19 cellular contexts compared by ENCODE assay signal in the genomic region with DNA sequence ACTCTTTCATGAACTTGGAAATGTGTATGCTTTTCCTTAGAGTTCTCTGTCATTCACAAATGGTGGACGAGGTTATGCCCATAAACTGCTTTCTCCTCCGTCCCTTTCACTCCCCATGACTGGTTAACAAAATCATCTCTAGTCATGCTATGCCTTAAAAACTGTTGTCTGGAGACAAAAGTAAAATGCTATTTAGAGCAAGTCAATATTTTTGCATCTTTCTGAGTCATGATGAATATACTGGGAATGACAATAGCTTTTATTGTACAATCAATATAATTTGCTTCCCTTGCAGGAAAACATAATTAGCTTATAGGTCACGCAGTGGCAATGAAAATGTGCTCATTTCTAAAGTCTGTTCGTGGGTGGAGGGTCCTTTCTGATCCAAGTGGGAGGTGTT.
"Had no signal": no experiment of that assay in that cellular context is flagged by ENCODE, and none has a peak within 500 bp of the region (broad histone marks: within the 10 kb centered on the region; RNA-seq: fewer than 3 reads in every experiment).

No MANE protein-coding gene starts in this region.

- DNase-seq: activated CD4-positive, alpha-beta T cell treated with anti-CD3 and anti-CD28 coated beads for 48 hours; activated CD4-positive, alpha-beta T cell treated with anti-CD3 and anti-CD28 coated beads, Interleukin-2, amount 50 U/mL, for 48 hours; activated CD8-positive, alpha-beta memory T cell treated with anti-CD3 and anti-CD28 coated beads for 24 hours; activated effector memory CD4-positive, alpha-beta T cell treated with anti-CD3 and anti-CD28 coated beads, Interleukin-2, amount 50 U/mL, for 16 hours; activated naive CD4-positive, alpha-beta T cell treated with anti-CD3 and anti-CD28 coated beads for 36 hours; activated naive CD8-positive, alpha-beta T cell treated with anti-CD3 and anti-CD28 coated beads for 36 hours; caudate nucleus; left cardiac atrium; left ventricle myocardium superior; ovary; right lobe of liver; stimulated activated CD4-positive, alpha-beta T cell treated with anti-CD3 and anti-CD28 coated beads, Interleukin-2, amount 100 ng/mL, for 48 hours; stimulated activated naive CD4-positive, alpha-beta T cell treated with Interleukin-2 at 50 U/mL for 16 hours; T-helper 9 cell had no signal

- H3K27me3 Mint-ChIP-seq: activated naive CD8-positive, alpha-beta T cell treated with anti-CD3 and anti-CD28 coated beads for 36 hours; progenitor cell of endocrine pancreas had no signal

- H3K4me1 Mint-ChIP-seq: activated naive CD8-positive, alpha-beta T cell treated with anti-CD3 and anti-CD28 coated beads for 36 hours had no signal

- H3K27me3 ChIP-seq: ovary, right lobe of liver, tibial nerve had no signal

- H3K27ac ChIP-seq: right lobe of liver, VCaP had no signal

- H3K4me1 ChIP-seq: right lobe of liver had no signal

- ATAC-seq: activated CD4-positive, CD25-positive, alpha-beta regulatory T cell treated with anti-CD3 and anti-CD28 coated beads, Interleukin-2, amount 50 U/mL, for 24 hours; left cardiac atrium; left ventricle myocardium superior; right lobe of liver had no signal

- H3K36me3 ChIP-seq: ovary, right lobe of liver, tibial nerve had no signal

- H3K9me3 Mint-ChIP-seq: activated naive CD4-positive, alpha-beta T cell treated with anti-CD3 and anti-CD28 coated beads for 36 hours; activated naive CD8-positive, alpha-beta T cell treated with anti-CD3 and anti-CD28 coated beads for 36 hours; activated T-helper 1 cell treated with anti-CD3 and anti-CD28 coated beads, Interleukin-12 subunit alpha, Interleukin-12 subunit beta, Interleukin-2, Interleukin-4 antibody, amounts not matched to agents 30 ng/mL and 10 ng/mL and 1 ng/mL, durations not matched to agents 14 hours and 24 hours and 36 hours had no signal

- H3K4me3 ChIP-seq: ovary, right lobe of liver, tibial nerve had no signal

- H3K36me3 Mint-ChIP-seq: activated naive CD8-positive, alpha-beta T cell treated with anti-CD3 and anti-CD28 coated beads for 36 hours had no signal

- H3K4me3 Mint-ChIP-seq: activated naive CD4-positive, alpha-beta T cell treated with anti-CD3 and anti-CD28 coated beads for 36 hours; activated naive CD8-positive, alpha-beta T cell treated with anti-CD3 and anti-CD28 coated beads for 36 hours; activated T-helper 1 cell treated with anti-CD3 and anti-CD28 coated beads, Interleukin-12 subunit alpha, Interleukin-12 subunit beta, Interleukin-2, Interleukin-4 antibody, amounts not matched to agents 30 ng/mL and 10 ng/mL and 1 ng/mL, durations not matched to agents 14 hours and 24 hours and 36 hours had no signal

- H3K27ac Mint-ChIP-seq: activated naive CD4-positive, alpha-beta T cell treated with anti-CD3 and anti-CD28 coated beads for 36 hours; activated naive CD8-positive, alpha-beta T cell treated with anti-CD3 and anti-CD28 coated beads for 36 hours; activated T-helper 1 cell treated with anti-CD3 and anti-CD28 coated beads, Interleukin-12 subunit alpha, Interleukin-12 subunit beta, Interleukin-2, Interleukin-4 antibody, amounts not matched to agents 30 ng/mL and 10 ng/mL and 1 ng/mL, durations not matched to agents 14 hours and 24 hours and 36 hours; progenitor cell of endocrine pancreas had no signal
